21 cellular contexts compared by ENCODE assay signal in the genomic region with DNA sequence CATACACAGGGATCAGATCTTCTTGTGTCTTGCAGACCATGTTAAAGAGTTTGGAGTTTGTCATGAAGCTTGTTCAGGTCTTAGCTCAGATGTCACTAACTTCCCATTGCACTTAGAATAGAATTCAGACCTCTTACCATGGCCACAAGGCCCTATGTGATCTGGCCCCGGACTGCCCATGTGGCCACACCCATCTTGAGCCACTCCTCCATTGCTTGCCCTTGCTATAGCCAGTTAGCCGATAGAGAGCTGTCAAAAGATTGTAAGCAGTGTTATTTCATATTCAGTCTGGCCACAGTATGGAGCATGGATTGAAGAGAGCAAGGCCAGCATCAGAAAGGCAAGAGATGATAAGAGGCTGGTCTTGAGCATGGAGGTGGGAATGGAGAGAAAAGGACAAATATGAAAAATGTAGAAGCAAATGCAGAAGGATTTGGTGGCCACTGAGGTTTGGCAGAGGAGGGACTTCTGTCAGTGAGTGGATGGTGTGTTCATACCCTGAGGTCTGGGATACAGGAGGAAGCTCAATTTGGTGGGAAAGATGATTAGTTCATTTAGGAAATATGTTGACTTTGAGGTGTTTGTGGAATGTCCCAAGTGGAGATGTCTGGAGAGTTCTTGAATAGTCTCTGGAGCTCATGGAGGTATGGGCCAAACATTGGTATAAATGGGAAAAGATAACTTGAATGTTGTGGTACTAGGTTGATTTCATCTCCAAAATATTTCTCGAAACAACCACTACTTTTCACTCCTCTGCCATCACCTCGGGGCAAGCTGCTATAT. TPM values are rescaled to one million over a fixed set of nuclear protein-coding genes. Genes with fewer than 3 reads are reported as not detected.
DNase-seq lines count a peak whose midpoint lies in the region; ATAC-seq, FAIRE-seq and TF ChIP-seq lines count a peak whose summit lies in the region.
"Had no signal": no experiment of that assay in that cellular context is flagged by ENCODE, and none has a peak within 500 bp of the region (broad histone marks: within the 10 kb centered on the region; RNA-seq: fewer than 3 reads in every experiment).

No MANE protein-coding gene starts in this region.

- no peaks in the 10 kb centered on the region for H3K9me2 ChIP-seq in OCI-LY7 (ENCODE audit: insufficient read depth, low read length)

- CTCF ChIA-PET in OCI-LY7 (lab: Charles Lee; ENCODE audit: unreplicated experiment) = no interaction called here

- in situ Hi-C loops in astrocyte of the cerebellum (cut with HindIII; ENCODE audit: low sequenced_read_pairs) = no loop called here

- intact Hi-C loops in CD14-positive monocyte (cut with micrococcal nuclease) (no loop called here), OCI-LY7 (cut with micrococcal nuclease; ENCODE audit: unreplicated experiment) (no loop called here)

- H3K9me3 Mint-ChIP-seq in CD14-positive monocyte (no peaks in the 10 kb centered on the region), memory B cell (no peaks in the 10 kb centered on the region)
- H3K9me3 Mint-ChIP-seq: stimulated activated naive CD8-positive, alpha-beta T cell treated with anti-CD3 and anti-CD28 coated beads, Interleukin-15, Interleukin-2, amounts not matched to agents 100 ng/mL and 50 ng/mL, for 24 hours had no signal

- H3K9me3 ChIP-seq in OCI-LY7 (ENCODE audit: low read length) (no peaks in the 10 kb centered on the region), osteoblast (ENCODE audit: low read depth, low read length) (no peaks in the 10 kb centered on the region)
- H3K9me3 ChIP-seq: prostate gland, tibial artery had no signal

- H3K4me2 ChIP-seq in OCI-LY7 (ENCODE audit: low read length) = no peak overlapping the region
- no peak overlapping the region for H3K4me2 ChIP-seq in osteoblast (ENCODE audit: insufficient read depth, low read length)

- H4K20me1 ChIP-seq in OCI-LY7 (ENCODE audit: insufficient read depth, low read length) (peaks cover 12% of the 10 kb centered on the region; the same call in 1 of the 2 replicates), osteoblast (ENCODE audit: insufficient read depth, low read length) (peaks cover 91% of the 10 kb centered on the region)

- H3K27me3 ChIP-seq in osteoblast (ENCODE audit: insufficient read depth, low read length) = no peaks in the 10 kb centered on the region
- H3K27me3 ChIP-seq: cardiac muscle cell, tibial artery had no signal

- peaks cover 55 to 71% of the 10 kb centered on the region in 2 donors for H3K36me3 Mint-ChIP-seq in CD14-positive monocyte
- peaks cover 25% of the 10 kb centered on the region for H3K36me3 Mint-ChIP-seq in memory B cell

- no peak overlapping the region for H3K4me3 Mint-ChIP-seq in CD14-positive monocyte
- no peak overlapping the region for H3K4me3 Mint-ChIP-seq in memory B cell
- H3K4me3 Mint-ChIP-seq: activated CD8-positive, alpha-beta memory T cell treated with anti-CD3 and anti-CD28 coated beads, Interleukin-2, amount 10 ng/mL, durations not matched to agents 7 days and 5 days; stimulated activated naive CD8-positive, alpha-beta T cell treated with anti-CD3 and anti-CD28 coated beads, Interleukin-15, Interleukin-2, amounts not matched to agents 100 ng/mL and 50 ng/mL, for 24 hours had no signal

- FAIRE-seq in HTR-8/SVneo (lab: Jason Lieb, UNC) = no peak
- FAIRE-seq: frontal cortex had no signal

- ATAC-seq in memory B cell (ENCODE audit: low read depth) = no peak
- ATAC-seq in HG02852 (IDR thresholded peaks at IDR 0.05; ENCODE audit: unreplicated experiment) = no peak
- ATAC-seq: activated CD8-positive, alpha-beta memory T cell treated with anti-CD3 and anti-CD28 coated beads, Interleukin-2, amount 10 ng/mL, durations not matched to agents 7 days and 5 days had no signal

- no peaks in the 10 kb centered on the region for H3K4me1 ChIP-seq in OCI-LY7 (ENCODE audit: insufficient read depth, low read length, poor library complexity, severe bottlenecking)
- peaks cover 36% of the 10 kb centered on the region for H3K4me1 ChIP-seq in osteoblast (ENCODE audit: insufficient read depth, low read length)
- H3K4me1 ChIP-seq: prostate gland had no signal

- H3K4me3 ChIP-seq in astrocyte of the cerebellum (ENCODE audit: low read depth, low read length) = no peak overlapping the region
- H3K4me3 ChIP-seq in OCI-LY7 (ENCODE audit: low read depth, low read length, poor library complexity, severe bottlenecking) = no peak overlapping the region
- no peak overlapping the region for H3K4me3 ChIP-seq in osteoblast (ENCODE audit: insufficient read depth, low read length)
- H3K4me3 ChIP-seq: cardiac muscle cell, prostate gland, skin epidermis, tibial artery had no signal

- H3K79me2 ChIP-seq in OCI-LY7 (ENCODE audit: insufficient read depth, low read depth, low read length) (peaks cover 79% of the 10 kb centered on the region), osteoblast (ENCODE audit: insufficient read depth, low read length) (peaks cover 75% of the 10 kb centered on the region)

- H2AFZ ChIP-seq in OCI-LY7 (ENCODE audit: low read length) (no peak overlapping the region), osteoblast (ENCODE audit: low read length) (no peak overlapping the region)

- H3K36me3 ChIP-seq in OCI-LY7 (ENCODE audit: insufficient read depth, low read length) = peaks cover 92% of the 10 kb centered on the region
- peaks cover 21% of the 10 kb centered on the region for H3K36me3 ChIP-seq in osteoblast (ENCODE audit: insufficient read depth, low read length)
- H3K36me3 ChIP-seq: prostate gland had no signal

- H3K27ac ChIP-seq in OCI-LY7 (ENCODE audit: low read depth, low read length, poor library complexity, severe bottlenecking) = no peak overlapping the region
- H3K27ac ChIP-seq in osteoblast (ENCODE audit: low read depth, low read length) = no peak overlapping the region
- H3K27ac ChIP-seq: cardiac muscle cell, prostate gland, tibial artery had no signal

- POLR2A ChIA-PET in OCI-LY7 (lab: Charles Lee) = interaction anchor here (0.8 to 2.3 kb wide), 4 partner anchors 13 to 104 kb away, joined by 3 to 8 read pairs (median 4); no protein-coding TSS in a partner anchor

- DNase-seq in CD14-positive monocyte (ENCODE audit: low spot score) (no peak), EL (peak; percentile 53), astrocyte of the cerebellum (ENCODE audit: low read depth) (peak; percentile 55), memory B cell (ENCODE audit: low spot score in 2 of 2) (no peak), HTR-8/SVneo (ENCODE audit: insufficient read length, low spot score) (no peak), OCI-LY7 (ENCODE audit: low spot score) (no peak), osteoblast (ENCODE audit: insufficient read length, low spot score, missing footprints) (no peak)
- DNase-seq: activated CD4-positive, alpha-beta T cell treated with anti-CD3 and anti-CD28 coated beads for 4 hours; activated CD8-positive, alpha-beta memory T cell treated with anti-CD3 and anti-CD28 coated beads, Interleukin-2, amount 10 ng/mL, durations not matched to agents 7 days and 5 days; COR-L47; mesendoderm; NCI-H1436; NCI-H2171; NCI-H526; tibial artery had no signal

- BruUV-seq in OCI-LY7 (replicated peaks; lab: Mats Ljungman, UMichigan) = no TSS peak

- no peak for TF ChIP-seq CTCF in CD14-positive monocyte (IDR thresholded peaks at IDR 0.05)
- no peak for TF ChIP-seq CTCF in astrocyte of the cerebellum (IDR thresholded peaks at IDR 0.05; ENCODE audit: low read depth, low read length, missing control alignments)
- TF ChIP-seq CTCF in OCI-LY7 (conservative IDR thresholded peaks at IDR 0.05; ENCODE audit: low read length) = no peak
- TF ChIP-seq CTCF in osteoblast (IDR thresholded peaks at IDR 0.05; ENCODE audit: extremely low read depth, low read depth, low read length) = no peak

- H3K27ac Mint-ChIP-seq in CD14-positive monocyte (peak overlapping the region in 6 of 7 donors; percentile 40 to 76 (median 69)), memory B cell (peak overlapping the region; percentile 29)
- H3K27ac Mint-ChIP-seq: activated CD8-positive, alpha-beta memory T cell treated with anti-CD3 and anti-CD28 coated beads, Interleukin-2, amount 10 ng/mL, durations not matched to agents 7 days and 5 days; stimulated activated naive CD8-positive, alpha-beta T cell treated with anti-CD3 and anti-CD28 coated beads, Interleukin-15, Interleukin-2, amounts not matched to agents 100 ng/mL and 50 ng/mL, for 24 hours had no signal

- H3K27me3 Mint-ChIP-seq in CD14-positive monocyte (ENCODE audit: low read depth in 3 of 3) = no peaks in the 10 kb centered on the region
- H3K27me3 Mint-ChIP-seq in memory B cell = no peaks in the 10 kb centered on the region
- H3K27me3 Mint-ChIP-seq: activated CD8-positive, alpha-beta memory T cell treated with anti-CD3 and anti-CD28 coated beads, Interleukin-2, amount 10 ng/mL, durations not matched to agents 7 days and 5 days; stimulated activated naive CD8-positive, alpha-beta T cell treated with anti-CD3 and anti-CD28 coated beads, Interleukin-15, Interleukin-2, amounts not matched to agents 100 ng/mL and 50 ng/mL, for 24 hours had no signal

- H3K4me1 Mint-ChIP-seq in CD14-positive monocyte (peaks cover 40% of the 10 kb centered on the region), memory B cell (peaks cover 36% of the 10 kb centered on the region)

RNA-seq across cellular contexts. Expression of a gene that starts 10.6 kb away (rescaled TPM):
- polyA plus RNA-seq in CD14-positive monocyte = 100 to 1,000 TPM; 123 to 129 TPM
- 57.1 and 73.4 TPM in 2 replicates for total RNA-seq in OCI-LY7 (2014; rRNA removed; shearing (Covaris generic))
- total RNA-seq in OCI-LY7 (2022) (91.8 and 95.8 TPM in 2 replicates), osteoblast (40.7 and 46.0 TPM in 2 replicates)

RNA-seq across cellular contexts. Expression of a gene that starts 44.5 kb away (rescaled TPM):
- polyA plus RNA-seq in CD14-positive monocyte = not detected
- not detected in 2 replicates for total RNA-seq in OCI-LY7 (2014; rRNA removed; shearing (Covaris generic))
- total RNA-seq in OCI-LY7 (2022) = not detected in 2 replicates
- 0.72 TPM in 1 of 2 replicates, not detected in the other for total RNA-seq in osteoblast
- total RNA-seq: activated CD8-positive, alpha-beta memory T cell treated with anti-CD3 and anti-CD28 coated beads, Interleukin-2, amount 10 ng/mL, durations not matched to agents 7 days and 5 days had no signal

RNA-seq across cellular contexts. Expression of a gene that starts 47.4 kb away (rescaled TPM):
- 1 to 10 TPM in 1 of 2 donors, under 1 TPM in 1; 0.79 to 1.4 TPM for polyA plus RNA-seq in CD14-positive monocyte
- 11.9 and 14.7 TPM in 2 replicates for total RNA-seq in OCI-LY7 (2014; rRNA removed; shearing (Covaris generic))
- total RNA-seq in OCI-LY7 (2022) (24.8 and 25.2 TPM in 2 replicates), osteoblast (4.7 and 8.0 TPM in 2 replicates)

Comparison
In these comparisons a context has a peak if more than half of its experiments do, and no peak if none do; other contexts are left out.
1. DNase-seq: peak in EL (single experiment) and astrocyte of the cerebellum (single experiment); none in CD14-positive monocyte (single experiment), memory B cell (0 of 2), HTR-8/SVneo (single experiment), OCI-LY7 (single experiment) and osteoblast (single experiment).